In the genomic region with DNA sequence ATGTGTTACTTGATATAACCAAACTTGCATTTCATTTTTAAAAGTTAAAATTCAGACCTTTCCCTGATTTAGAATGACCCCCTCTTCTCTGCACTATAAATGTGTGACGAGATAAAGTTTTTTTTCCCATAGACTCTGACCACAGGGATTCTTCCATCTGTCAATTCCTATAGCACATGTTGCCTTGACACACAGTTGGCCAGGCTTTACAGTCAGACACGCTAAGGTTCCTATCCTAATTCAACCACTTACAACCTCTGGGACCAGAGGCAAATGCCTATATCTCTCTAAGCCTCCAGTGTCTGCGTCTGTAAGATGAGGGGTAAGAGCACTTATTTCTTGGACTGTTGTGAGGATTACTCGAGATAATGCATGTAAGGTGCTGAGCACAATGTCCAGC, we compare ENCODE assay signal across 20 cellular contexts. TPM values are rescaled to one million over a fixed set of nuclear protein-coding genes. Genes with fewer than 3 reads are reported as not detected.
DNase-seq lines count a peak whose midpoint lies in the region; ATAC-seq, FAIRE-seq and TF ChIP-seq lines count a peak whose summit lies in the region.
"Had no signal": no experiment of that assay in that cellular context is flagged by ENCODE, and none has a peak within 500 bp of the region (broad histone marks: within the 10 kb centered on the region; RNA-seq: fewer than 3 reads in every experiment).

No MANE protein-coding gene starts in this region.

- 91 to 100% methylated on average over 1 to 4 of the region's 4 CpGs for WGBS in transverse colon (ENCODE audit: low coverage in 1 of 2), 2 donors
- 97% methylated on average over 4 of the region's 4 CpGs for WGBS in HepG2 (ENCODE audit: low lambda C conversion rate)

- peaks cover 24% of the 10 kb centered on the region for H3K36me3 ChIP-seq in CD8-positive, alpha-beta memory T cell (ENCODE audit: insufficient read depth, low read length)
- no peaks in the 10 kb centered on the region; the same call in 1 of the 2 replicates for H3K36me3 ChIP-seq in KMS-11 (ENCODE audit: insufficient read depth)
- peaks cover 57% of the 10 kb centered on the region for H3K36me3 ChIP-seq in neutrophil
- peaks cover 0 to 7% (median 0%) of the 10 kb centered on the region in 4 donors for H3K36me3 ChIP-seq in transverse colon
- peaks cover 3 to 17% of the 10 kb centered on the region in 2 experiments for H3K36me3 ChIP-seq in HepG2 (replicated peaks in 1 of 2; ENCODE audit: control insufficient read depth in 1 of 2, insufficient read depth in 2 of 2, low read length in 2 of 2)
- H3K36me3 ChIP-seq: pancreas, WERI-Rb-1 had no signal

- H3K9me3 ChIP-seq in CD8-positive, alpha-beta memory T cell (ENCODE audit: low read length): no peaks in the 10 kb centered on the region
- H3K9me3 ChIP-seq in neutrophil: no peaks in the 10 kb centered on the region
- no peaks in the 10 kb centered on the region for H3K9me3 ChIP-seq in transverse colon
- no peaks in the 10 kb centered on the region for H3K9me3 ChIP-seq in HepG2 (ENCODE audit: low read length)
- H3K9me3 ChIP-seq: pancreas had no signal

- peaks cover 30% of the 10 kb centered on the region for H3K4me1 ChIP-seq in CD8-positive, alpha-beta memory T cell (ENCODE audit: insufficient read depth, low read length)
- peaks cover 100% of the 10 kb centered on the region for H3K4me1 ChIP-seq in KMS-11 (ENCODE audit: low read depth, poor library complexity, severe bottlenecking)
- H3K4me1 ChIP-seq in neutrophil (ENCODE audit: control insufficient read depth in 1 of 2, insufficient read depth in 1 of 2, low read depth in 1 of 2, low read length in 1 of 2): peaks cover 6 to 7% of the 10 kb centered on the region in 2 experiments
- peaks cover 0 to 10% (median 4%) of the 10 kb centered on the region in 4 donors for H3K4me1 ChIP-seq in transverse colon
- 0 out of 2 replicates have a peak, but pooled peaks cover 5% of the 10 kb centered on the region for H3K4me1 ChIP-seq in HepG2 (ENCODE audit: insufficient read depth, low read length)
- H3K4me1 ChIP-seq: pancreas had no signal

- intact Hi-C loops in transverse colon (cut with DNase I; ENCODE audit: low total_unique reads) (no loop called here), head of caudate nucleus (cut with DNase I) (no loop called here), HepG2 (cut with micrococcal nuclease; ENCODE audit: unreplicated experiment) (no loop called here)

- no peaks in the 10 kb centered on the region for H3K27me3 ChIP-seq in CD8-positive, alpha-beta memory T cell (ENCODE audit: insufficient read depth, low read length, poor library complexity, severe bottlenecking)
- H3K27me3 ChIP-seq in KMS-11 (ENCODE audit: insufficient read depth, low read depth) (no peaks in the 10 kb centered on the region), neutrophil (no peaks in the 10 kb centered on the region), transverse colon (no peaks in the 10 kb centered on the region), HepG2 (ENCODE audit: control insufficient read depth in 1 of 2, insufficient read depth in 2 of 2, low read length in 2 of 2) (no peaks in the 10 kb centered on the region)
- H3K27me3 ChIP-seq: BLaER1, pancreas had no signal

- H4K20me1 ChIP-seq in KMS-11 (ENCODE audit: insufficient read depth): no peaks in the 10 kb centered on the region
- no peaks in the 10 kb centered on the region for H4K20me1 ChIP-seq in HepG2 (ENCODE audit: insufficient read depth, low read length)

- peak overlapping the region in 7 of 8 donors; percentile 4 to 84 (median 24) for H3K27ac Mint-ChIP-seq in CD8-positive, alpha-beta memory T cell
- H3K27ac Mint-ChIP-seq in central memory CD8-positive, alpha-beta T cell (ENCODE audit: low read depth): peak overlapping the region; percentile 23
- H3K27ac Mint-ChIP-seq: activated CD8-positive, alpha-beta memory T cell treated with anti-CD3 and anti-CD28 coated beads, Interleukin-2, amount 10 ng/mL, durations not matched to agents 7 days and 5 days had no signal

- no peak for FAIRE-seq in HepG2 (lab: Jason Lieb, UNC)
- FAIRE-seq: endometrium, frontal cortex, pancreas had no signal

- no peak for ATAC-seq in central memory CD8-positive, alpha-beta T cell (replicated peaks; ENCODE audit: extremely low read depth, poor library complexity, severe bottlenecking)
- no peak for ATAC-seq in GM21825 (IDR thresholded peaks at IDR 0.05; ENCODE audit: unreplicated experiment)
- ATAC-seq in HepG2: no peak
- ATAC-seq: activated CD8-positive, alpha-beta memory T cell treated with anti-CD3 and anti-CD28 coated beads, Interleukin-2, amount 10 ng/mL, durations not matched to agents 7 days and 5 days; pancreas had no signal

- peak overlapping the region; percentile 95 for H3K4me2 ChIP-seq in KMS-11
- H3K4me2 ChIP-seq in HepG2 (ENCODE audit: low read depth, low read length): no peak overlapping the region
- H3K4me2 ChIP-seq: BLaER1 had no signal

- H3K9ac ChIP-seq in KMS-11 (no peak overlapping the region; the same call in 1 of the 2 replicates), HepG2 (ENCODE audit: insufficient read depth, low read depth, low read length) (no peak overlapping the region)
- H3K9ac ChIP-seq: BLaER1 had no signal

- CTCF ChIA-PET in CD8-positive, alpha-beta memory T cell (lab: Charles Lee): interaction anchor here (1.2 kb wide), 1 partner anchor 17 kb away, joined by 4 read pairs; no protein-coding TSS in a partner anchor
- CTCF ChIA-PET in HepG2 (lab: Yijun Ruan, JAX; ENCODE audit: low intra/inter-chr PET ratio, low total read pairs): no interaction called here

- TF ChIP-seq POLR2A in transverse colon (IDR thresholded peaks at IDR 0.05) (no peak), HepG2 (IDR thresholded peaks at IDR 0.05; ENCODE audit: insufficient read depth in 1 of 2, low read depth in 2 of 2, low read length in 2 of 2) (no peak)

- BruUV-seq in HepG2 (replicated peaks; lab: Mats Ljungman, UMichigan): no TSS peak

- POLR2A ChIA-PET in CD8-positive, alpha-beta memory T cell (lab: Charles Lee): no interaction called here
- POLR2A ChIA-PET in HepG2 (lab: Yijun Ruan, JAX): no interaction called here

- H3K9me3 Mint-ChIP-seq in CD8-positive, alpha-beta memory T cell: no peaks in the 10 kb centered on the region
- H3K9me3 Mint-ChIP-seq in central memory CD8-positive, alpha-beta T cell: no peaks in the 10 kb centered on the region

- no peak for TF ChIP-seq EP300 in transverse colon (IDR thresholded peaks at IDR 0.05; ENCODE audit: low read depth)
- TF ChIP-seq EP300 in HepG2 (IDR thresholded peaks at IDR 0.05; ENCODE audit: low read depth in 2 of 2, low read length in 2 of 2): no peak
- TF ChIP-seq EP300 in HepG2 (CRISPR knock-in tag; IDR thresholded peaks at IDR 0.05; ENCODE audit: borderline replicate concordance): no peak

- H3K27ac ChIP-seq in CD8-positive, alpha-beta memory T cell (ENCODE audit: low read depth, low read length): no peak overlapping the region
- H3K27ac ChIP-seq in KMS-11 (peak overlapping the region; percentile 88), neutrophil (peak overlapping the region; percentile 32), transverse colon (no peak overlapping the region), HepG2 (ENCODE audit: extremely low read length, insufficient read depth, low read length) (no peak overlapping the region)
- H3K27ac ChIP-seq: BLaER1, pancreas, SK-N-MC, WERI-Rb-1 had no signal

- no peak overlapping the region for H3K4me3 ChIP-seq in CD8-positive, alpha-beta memory T cell (ENCODE audit: low read length)
- H3K4me3 ChIP-seq in KMS-11 (IDR thresholded peaks at IDR 0.05; ENCODE audit: insufficient read depth, low read depth, low read length) (no peak overlapping the region), neutrophil (ENCODE audit: low read depth in 1 of 2, low read length in 1 of 2) (no peak overlapping the region), transverse colon (no peak overlapping the region), HepG2 (replicated peaks in 1 of 3; ENCODE audit: insufficient read depth in 1 of 3, low read depth in 2 of 3, low read length in 3 of 3) (no peak overlapping the region)
- H3K4me3 ChIP-seq: BLaER1, pancreas, SK-N-MC had no signal

- DNase-seq in CD8-positive, alpha-beta memory T cell: no peak
- no peak for DNase-seq in central memory CD8-positive, alpha-beta T cell (ENCODE audit: low spot score in 2 of 2)
- no peak for DNase-seq in transverse colon
- no peak for DNase-seq in head of caudate nucleus
- no peak for DNase-seq in HepG2 (ENCODE audit: low spot score)
- DNase-seq: activated CD8-positive, alpha-beta memory T cell treated with anti-CD3 and anti-CD28 coated beads, Interleukin-2, amount 10 ng/mL, durations not matched to agents 7 days and 5 days; activated naive CD4-positive, alpha-beta T cell treated with anti-CD3 and anti-CD28 coated beads, Interleukin-2, amount 50 U/mL, for 16 hours; central memory CD4-positive, alpha-beta T cell; HCEC 1CT; mesenchymal stem cell; NCI-H1092; pancreas; WERI-Rb-1 had no signal

- in situ Hi-C loops in transverse colon (cut with MboI; ENCODE audit: low pct_ligation_motif_present in 1 of 4, low pct_unique_long_range_greater_than_20kb in 1 of 4, low sequenced_read_pairs in 3 of 4) (no loop called here), HepG2 (cut with HindIII; ENCODE audit: extremely low pct_ligation_motif_present, low pct_unique_long_range_greater_than_20kb) (no loop called here)

- TF ChIP-seq RAD21 in HepG2 (CRISPR knock-in tag; IDR thresholded peaks at IDR 0.05): no peak

- H3K4me3 Mint-ChIP-seq in CD8-positive, alpha-beta memory T cell: peak overlapping the region in 1 of 7 donors; percentile 25
- H3K4me3 Mint-ChIP-seq in central memory CD8-positive, alpha-beta T cell: no peak overlapping the region
- H3K4me3 Mint-ChIP-seq: activated CD8-positive, alpha-beta memory T cell treated with anti-CD3 and anti-CD28 coated beads, Interleukin-2, amount 10 ng/mL, durations not matched to agents 7 days and 5 days had no signal

- H2AFZ ChIP-seq in KMS-11 (ENCODE audit: low read depth) (no peak overlapping the region), HepG2 (ENCODE audit: low read length) (no peak overlapping the region)

- H3K79me2 ChIP-seq in KMS-11 (ENCODE audit: insufficient read depth, low read depth) (peaks cover 52% of the 10 kb centered on the region; the same call in 1 of the 2 replicates), HepG2 (ENCODE audit: insufficient read depth, low read length) (no peaks in the 10 kb centered on the region)

- no peaks in the 10 kb centered on the region for H3K27me3 Mint-ChIP-seq in CD8-positive, alpha-beta memory T cell
- H3K27me3 Mint-ChIP-seq in central memory CD8-positive, alpha-beta T cell: no peaks in the 10 kb centered on the region
- H3K27me3 Mint-ChIP-seq: activated CD8-positive, alpha-beta memory T cell treated with anti-CD3 and anti-CD28 coated beads, Interleukin-2, amount 10 ng/mL, durations not matched to agents 7 days and 5 days had no signal

- peaks cover 76 to 87% (median 87%) of the 10 kb centered on the region in 3 donors for H3K4me1 Mint-ChIP-seq in CD8-positive, alpha-beta memory T cell
- H3K4me1 Mint-ChIP-seq in central memory CD8-positive, alpha-beta T cell: peaks cover 85% of the 10 kb centered on the region

- H3K36me3 Mint-ChIP-seq in CD8-positive, alpha-beta memory T cell: peaks cover 8 to 77% (median 18%) of the 10 kb centered on the region in 3 donors
- peaks cover 58% of the 10 kb centered on the region for H3K36me3 Mint-ChIP-seq in central memory CD8-positive, alpha-beta T cell (ENCODE audit: insufficient read depth)

- TF ChIP-seq CTCF in KMS-11 (conservative IDR thresholded peaks at IDR 0.05; ENCODE audit: low read depth, low read length) (no peak), neutrophil (IDR thresholded peaks at IDR 0.05) (no peak), transverse colon (IDR thresholded peaks at IDR 0.05) (no peak), HepG2 (CRISPR knock-in tag; IDR thresholded peaks at IDR 0.05) (no peak)

RNA-seq across cellular contexts. Expression of a gene that starts 40.6 kb away (rescaled TPM):
- total RNA-seq in CD8-positive, alpha-beta memory T cell: under 1 TPM; 0.16 to 0.28 TPM
- not detected for polyA plus RNA-seq in CD8-positive, alpha-beta memory T cell
- under 1 TPM in 2 of 4 donors, not detected in 2; 0.55 to 0.64 TPM for total RNA-seq in transverse colon
- not detected in 2 replicates for total RNA-seq in HepG2 (2016; rRNA removed; fragmentation: Illumina TruSeq; extraction: Trizol)
- total RNA-seq in HepG2 (2016; cell fraction: cytosol; rRNA removed; fragmentation: Illumina TruSeq; extraction: Trizol; ENCODE audit: low read depth): not detected in 2 replicates
- not detected in 2 replicates for total RNA-seq in HepG2 (2016; cell fraction: insoluble cytoplasmic fraction; rRNA removed; fragmentation: Illumina TruSeq; extraction: Trizol)
- total RNA-seq in HepG2 (2016; cell fraction: membrane; rRNA removed; fragmentation: Illumina TruSeq; extraction: Trizol): not detected in 2 replicates
- total RNA-seq in HepG2 (2016; cell fraction: nucleus; rRNA removed; fragmentation: Illumina TruSeq; extraction: Trizol): not detected in 2 replicates
- polyA plus RNA-seq in HepG2 (2011; rRNA removed): 0.03 TPM in 1 of 2 replicates, not detected in the other
- not detected in 2 replicates for polyA plus RNA-seq in HepG2 (2011; cell fraction: cytosol; rRNA removed)
- polyA plus RNA-seq in HepG2 (2011; cell fraction: nucleus; rRNA removed): not detected in 2 replicates
- polyA plus RNA-seq in HepG2 (2012): not detected in 2 replicates
- not detected in 2 replicates for polyA plus RNA-seq in HepG2 (2016; cell fraction: cytosol; fragmentation: Illumina TruSeq; extraction: Trizol; ENCODE audit: low read depth)
- polyA plus RNA-seq in HepG2 (2016; cell fraction: insoluble cytoplasmic fraction; fragmentation: Illumina TruSeq; extraction: Trizol; ENCODE audit: low read depth): not detected in 2 replicates
- not detected in 2 replicates for polyA plus RNA-seq in HepG2 (2016; cell fraction: membrane; fragmentation: Illumina TruSeq; extraction: Trizol; ENCODE audit: low read depth)
- not detected in 2 replicates for polyA plus RNA-seq in HepG2 (2016; cell fraction: nucleus; fragmentation: Illumina TruSeq; extraction: Trizol; ENCODE audit: insufficient read depth, low read depth)
- not detected in 2 replicates for polyA minus RNA-seq in HepG2 (2011; rRNA and poly(A)+ RNA removed; ENCODE audit: low replicate concordance)
- polyA minus RNA-seq in HepG2 (2011; cell fraction: cytosol; rRNA and poly(A)+ RNA removed): not detected in 2 replicates
- not detected in 2 replicates for polyA minus RNA-seq in HepG2 (2011; cell fraction: nucleus; rRNA and poly(A)+ RNA removed)

RNA-seq across cellular contexts. Expression of a gene that starts 54.6 kb away (rescaled TPM):
- not detected for total RNA-seq in CD8-positive, alpha-beta memory T cell
- polyA plus RNA-seq in CD8-positive, alpha-beta memory T cell: not detected
- total RNA-seq in transverse colon: not detected
- not detected in 2 replicates for total RNA-seq in HepG2 (2016; rRNA removed; fragmentation: Illumina TruSeq; extraction: Trizol)
- not detected in 2 replicates for total RNA-seq in HepG2 (2016; cell fraction: cytosol; rRNA removed; fragmentation: Illumina TruSeq; extraction: Trizol; ENCODE audit: low read depth)
- total RNA-seq in HepG2 (2016; cell fraction: insoluble cytoplasmic fraction; rRNA removed; fragmentation: Illumina TruSeq; extraction: Trizol): not detected in 2 replicates
- total RNA-seq in HepG2 (2016; cell fraction: membrane; rRNA removed; fragmentation: Illumina TruSeq; extraction: Trizol): not detected in 2 replicates
- not detected in 2 replicates for total RNA-seq in HepG2 (2016; cell fraction: nucleus; rRNA removed; fragmentation: Illumina TruSeq; extraction: Trizol)
- not detected in 2 replicates for polyA plus RNA-seq in HepG2 (2011; rRNA removed)
- not detected in 2 replicates for polyA plus RNA-seq in HepG2 (2011; cell fraction: cytosol; rRNA removed)
- not detected in 2 replicates for polyA plus RNA-seq in HepG2 (2011; cell fraction: nucleus; rRNA removed)
- not detected in 2 replicates for polyA plus RNA-seq in HepG2 (2012)
- polyA plus RNA-seq in HepG2 (2016; cell fraction: cytosol; fragmentation: Illumina TruSeq; extraction: Trizol; ENCODE audit: low read depth): not detected in 2 replicates
- not detected in 2 replicates for polyA plus RNA-seq in HepG2 (2016; cell fraction: insoluble cytoplasmic fraction; fragmentation: Illumina TruSeq; extraction: Trizol; ENCODE audit: low read depth)
- not detected in 2 replicates for polyA plus RNA-seq in HepG2 (2016; cell fraction: membrane; fragmentation: Illumina TruSeq; extraction: Trizol; ENCODE audit: low read depth)
- polyA plus RNA-seq in HepG2 (2016; cell fraction: nucleus; fragmentation: Illumina TruSeq; extraction: Trizol; ENCODE audit: insufficient read depth, low read depth): not detected in 2 replicates
- not detected in 2 replicates for polyA minus RNA-seq in HepG2 (2011; rRNA and poly(A)+ RNA removed; ENCODE audit: low replicate concordance)
- polyA minus RNA-seq in HepG2 (2011; cell fraction: cytosol; rRNA and poly(A)+ RNA removed): not detected in 2 replicates
- polyA minus RNA-seq in HepG2 (2011; cell fraction: nucleus; rRNA and poly(A)+ RNA removed): not detected in 2 replicates
- total RNA-seq: activated CD8-positive, alpha-beta memory T cell treated with anti-CD3 and anti-CD28 coated beads, Interleukin-2, amount 10 ng/mL, durations not matched to agents 7 days and 5 days; frontal cortex; pancreas had no signal
- polyA plus RNA-seq: pancreas had no signal

Comparison
In these comparisons a context has a peak if more than half of its experiments do, and no peak if none do; other contexts are left out.
1. H3K27ac ChIP-seq: peak in KMS-11 (single experiment) and neutrophil (single experiment); none in CD8-positive, alpha-beta memory T cell (single experiment), transverse colon (0 of 4) and HepG2 (single experiment).